ENCODE assay signal across 10 cellular contexts in the genomic region with DNA sequence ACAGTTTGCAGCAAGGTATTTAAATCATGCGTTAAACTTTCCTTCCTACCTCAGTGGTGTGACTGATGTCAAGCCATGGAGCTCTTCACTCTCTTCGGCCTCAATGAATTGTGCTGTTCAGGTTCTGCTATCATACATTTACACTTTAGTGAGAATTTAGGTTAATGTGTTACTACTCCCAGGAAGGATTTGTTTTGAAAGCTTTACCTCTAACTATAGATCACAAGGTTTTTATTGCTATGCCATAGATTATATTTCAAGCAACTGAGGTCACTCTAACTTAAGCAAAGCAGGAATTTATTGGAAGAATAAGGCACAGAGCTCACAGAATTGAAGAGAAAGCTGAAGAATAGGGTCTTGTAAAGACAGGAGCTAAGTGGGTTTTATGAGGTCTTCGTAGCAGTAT. TPM values are rescaled to one million over a fixed set of nuclear protein-coding genes. Genes with fewer than 3 reads are reported as not detected.
A peak's percentile ranks its signal among the peaks of the same experiment; 100 is the strongest.
DNase-seq lines count a peak whose midpoint lies in the region; ATAC-seq and TF ChIP-seq lines count a peak whose summit lies in the region.
"Had no signal": no experiment of that assay in that cellular context is flagged by ENCODE, and none has a peak within 500 bp of the region (broad histone marks: within the 10 kb centered on the region; RNA-seq: fewer than 3 reads in every experiment).

No MANE protein-coding gene starts in this region.

- no peak for DNase-seq in left ventricle myocardium inferior
- no peak for DNase-seq in Right ventricle myocardium superior
- no peak for DNase-seq in colonic mucosa
- DNase-seq in NCI-H2227 (lab: John Stamatoyannopoulos, UW; ENCODE audit: unreplicated experiment) = no peak
- no peak for DNase-seq in omental fat pad (ENCODE audit: low spot score)
- DNase-seq in stimulated activated CD4-positive, alpha-beta T cell treated with anti-CD3 and anti-CD28 coated beads, Interleukin-1b, Interleukin-23, amount 100 ng/mL, for 48 hours = no peak
- DNase-seq: NCI-H146 had no signal

- peak overlapping the region in 1 of 2 donors; percentile 67 for H3K9ac ChIP-seq in colonic mucosa (ENCODE audit: low read depth in 2 of 2, low read length in 2 of 2)

- H3K27me3 ChIP-seq in left ventricle myocardium inferior (ENCODE audit: low read depth) (no peaks in the 10 kb centered on the region), colonic mucosa (no peaks in the 10 kb centered on the region)
- H3K27me3 ChIP-seq: vagina had no signal

- ATAC-seq in Right ventricle myocardium superior (ENCODE audit: poor library complexity) = no peak
- peak; percentile 29 for ATAC-seq in HG03108 (IDR thresholded peaks at IDR 0.05; ENCODE audit: unreplicated experiment)
- no peak for ATAC-seq in omental fat pad (ENCODE audit: low FRiP score)

- peaks cover 21% of the 10 kb centered on the region for H3K4me1 ChIP-seq in left ventricle myocardium inferior
- peaks cover 7% of the 10 kb centered on the region for H3K4me1 ChIP-seq in colonic mucosa
- no peaks in the 10 kb centered on the region for H3K4me1 ChIP-seq in urinary bladder (ENCODE audit: insufficient read depth)

- no peaks in the 10 kb centered on the region for H3K36me3 ChIP-seq in left ventricle myocardium inferior
- no peaks in the 10 kb centered on the region for H3K36me3 ChIP-seq in colonic mucosa
- no peaks in the 10 kb centered on the region for H3K36me3 ChIP-seq in urinary bladder (ENCODE audit: insufficient read depth)
- H3K36me3 ChIP-seq: vagina had no signal

- intact Hi-C loops in left ventricle myocardium inferior (cut with micrococcal nuclease) = no loop called here
- intact Hi-C loops in Right ventricle myocardium superior (cut with DNase I) = no loop called here
- intact Hi-C loops in colonic mucosa (cut with DNase I) = no loop called here

- TF ChIP-seq CTCF in left ventricle myocardium inferior (IDR thresholded peaks at IDR 0.05; ENCODE audit: borderline replicate concordance) = no peak
- no peak for TF ChIP-seq CTCF in colonic mucosa (IDR thresholded peaks at IDR 0.05)
- TF ChIP-seq CTCF in omental fat pad (IDR thresholded peaks at IDR 0.05) = no peak

- H3K27ac ChIP-seq in left ventricle myocardium inferior (replicated peaks) (peak overlapping the region; percentile 71), colonic mucosa (peak overlapping the region; percentile 80), urinary bladder (ENCODE audit: low read depth) (peak overlapping the region; percentile 23)
- H3K27ac ChIP-seq: vagina had no signal

- H3K4me3 ChIP-seq in left ventricle myocardium inferior = no peak overlapping the region
- H3K4me3 ChIP-seq in colonic mucosa = no peak overlapping the region
- no peak overlapping the region for H3K4me3 ChIP-seq in urinary bladder (ENCODE audit: low read depth, low read length)
- H3K4me3 ChIP-seq: vagina had no signal

- H3K9me3 ChIP-seq in left ventricle myocardium inferior (replicated peaks) (no peaks in the 10 kb centered on the region), colonic mucosa (no peaks in the 10 kb centered on the region)
- H3K9me3 ChIP-seq: vagina had no signal

- 62% methylated on average over 3 of the region's 3 CpGs for WGBS in urinary bladder

RNA-seq across cellular contexts. Expression of a gene that starts 11.0 kb away (rescaled TPM):
- total RNA-seq in left ventricle myocardium inferior = 113 TPM
- total RNA-seq in Right ventricle myocardium superior = 115 TPM
- total RNA-seq in colonic mucosa = 100 to 1,000 TPM; 127 to 131 TPM
- total RNA-seq in urinary bladder = 444 TPM
- 83.4 TPM for polyA plus RNA-seq in urinary bladder
- 100 to 1,000 TPM in 3 of 4 donors, 10 to 100 TPM in 1; 85.4 to 647 (median 252) TPM for total RNA-seq in omental fat pad

Comparison
In these comparisons a context has a peak if more than half of its experiments do, and no peak if none do; other contexts are left out.
1. H3K27ac ChIP-seq: peak in every context shown above with its lines; median percentile 80 in colonic mucosa; 71 in left ventricle myocardium inferior; 23 in urinary bladder.